Comparison of ENCODE assay signal across 19 cellular contexts in the genomic region with DNA sequence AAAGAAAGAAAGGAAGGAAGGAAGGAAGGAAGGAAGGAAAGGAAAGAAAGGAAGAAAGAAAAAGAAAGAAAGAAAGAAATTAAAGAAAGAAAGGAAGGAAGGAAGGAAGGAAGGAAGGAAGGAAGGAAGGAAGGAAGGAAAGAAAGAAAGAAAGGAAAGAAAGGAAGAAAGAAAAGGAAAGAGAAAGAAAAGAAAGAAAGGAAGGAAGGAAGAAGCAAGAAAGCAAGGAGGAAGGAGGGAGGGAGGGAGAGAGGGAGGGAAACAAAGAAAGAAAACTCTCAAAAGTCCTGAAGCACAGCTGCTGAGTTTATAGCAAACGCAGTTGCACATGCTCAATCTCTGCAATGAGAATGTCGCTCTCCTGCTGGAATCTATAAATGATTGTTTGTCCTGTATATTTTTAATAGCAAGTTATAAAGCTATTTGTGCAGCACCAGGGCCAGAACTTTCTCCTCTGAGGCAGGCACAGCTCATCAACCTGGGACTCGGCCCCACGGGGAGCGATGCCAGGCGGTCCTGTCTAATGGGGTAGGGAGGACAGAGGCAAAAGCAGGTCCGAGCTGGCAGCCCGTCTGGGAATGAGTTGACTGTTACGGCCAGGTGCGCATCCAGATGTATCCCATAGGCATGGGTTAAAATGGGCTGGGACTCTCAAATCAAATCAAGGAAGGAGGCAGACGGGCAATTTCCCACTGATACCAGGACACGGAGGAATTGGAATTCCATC.
DNase-seq lines count a peak whose midpoint lies in the region; ATAC-seq and TF ChIP-seq lines count a peak whose summit lies in the region.
"Had no signal": no experiment of that assay in that cellular context is flagged by ENCODE, and none has a peak within 500 bp of the region (broad histone marks: within the 10 kb centered on the region; RNA-seq: fewer than 3 reads in every experiment).

No MANE protein-coding gene starts in this region.

- H3K27me3 ChIP-seq in prostate gland (replicated peaks; ENCODE audit: insufficient read depth) (no peaks in the 10 kb centered on the region), HAP-1 (ENCODE audit: low read depth) (no peaks in the 10 kb centered on the region), MG63 (0 out of 2 replicates have a peak, but pooled peaks cover 4% of the 10 kb centered on the region)
- H3K27me3 ChIP-seq: hepatocyte, left lung, upper lobe of left lung had no signal

- no peak overlapping the region for H3K4me3 Mint-ChIP-seq in activated CD4-positive, alpha-beta memory T cell treated with anti-CD3 and anti-CD28 coated beads for 36 hours
- H3K4me3 Mint-ChIP-seq in activated CD4-positive, alpha-beta memory T cell treated with anti-CD3 and anti-CD28 coated beads, Interleukin-2, amount 10 ng/mL, durations not matched to agents 7 days and 5 days, result no peak overlapping the region
- peak overlapping the region in 1 of 4 donors; percentile 50 for H3K4me3 Mint-ChIP-seq in IgD-negative memory B cell
- H3K4me3 Mint-ChIP-seq: activated naive CD4-positive, alpha-beta T cell treated with anti-CD3 and anti-CD28 coated beads for 36 hours; effector memory CD8-positive, alpha-beta T cell had no signal

- H3K27ac Mint-ChIP-seq in activated CD4-positive, alpha-beta memory T cell treated with anti-CD3 and anti-CD28 coated beads for 36 hours, result peak overlapping the region; percentile 86
- no peak overlapping the region for H3K27ac Mint-ChIP-seq in activated CD4-positive, alpha-beta memory T cell treated with anti-CD3 and anti-CD28 coated beads, Interleukin-2, amount 10 ng/mL, durations not matched to agents 7 days and 5 days
- H3K27ac Mint-ChIP-seq in IgD-negative memory B cell, result peak overlapping the region in 2 of 3 donors; percentile 71 to 88
- H3K27ac Mint-ChIP-seq: naive B cell had no signal

- no peaks in the 10 kb centered on the region for H3K36me3 ChIP-seq in prostate gland
- H3K36me3 ChIP-seq in HAP-1 (replicated peaks), result no peaks in the 10 kb centered on the region
- no peaks in the 10 kb centered on the region for H3K36me3 ChIP-seq in MG63
- H3K36me3 ChIP-seq: left lung, upper lobe of left lung had no signal

- TF ChIP-seq POLR2A in prostate gland (IDR thresholded peaks at IDR 0.05), result no peak

- H3K27ac ChIP-seq in VCaP, result peak overlapping the region; percentile 23; the same call in 1 of the 2 replicates
- no peak overlapping the region for H3K27ac ChIP-seq in prostate gland
- H3K27ac ChIP-seq: hepatocyte, left lung, upper lobe of left lung had no signal

- H3K4me3 ChIP-seq in prostate gland (no peak overlapping the region), HAP-1 (no peak overlapping the region), MG63 (no peak overlapping the region)
- H3K4me3 ChIP-seq: hepatocyte, left lung, skin epidermis, upper lobe of left lung had no signal

- no peak for DNase-seq in activated CD4-positive, alpha-beta memory T cell treated with anti-CD3 and anti-CD28 coated beads for 36 hours
- DNase-seq in activated CD4-positive, alpha-beta memory T cell treated with anti-CD3 and anti-CD28 coated beads, Interleukin-2, amount 10 ng/mL, durations not matched to agents 7 days and 5 days, result no peak
- peak; percentile 35 for DNase-seq in prostate gland (ENCODE audit: low spot score)
- DNase-seq in HAP-1 (ENCODE audit: low spot score in 2 of 2), result no peak
- no peak for DNase-seq in MG63
- DNase-seq: DMS79 treated with DMSO at 0.1 percent for 48 hours; effector memory CD8-positive, alpha-beta T cell; foreskin melanocyte; naive B cell; NCI-H2107; NCI-H446 treated with DMSO at 0.1 percent for 48 hours had no signal

- intact Hi-C loops in activated CD4-positive, alpha-beta memory T cell treated with anti-CD3 and anti-CD28 coated beads for 36 hours (cut with micrococcal nuclease), result loop anchor here (10.0 kb wide), 1 partner anchor 115 kb away; the partner anchor contains the start of gene PFKP
- intact Hi-C loops in prostate gland (cut with DNase I), result no loop called here

- H3K4me1 ChIP-seq in prostate gland (replicated peaks) (no peaks in the 10 kb centered on the region), HAP-1 (no peaks in the 10 kb centered on the region)
- H3K4me1 ChIP-seq: left lung, upper lobe of left lung had no signal

- peaks cover 52% of the 10 kb centered on the region for H3K27me3 Mint-ChIP-seq in activated CD4-positive, alpha-beta memory T cell treated with anti-CD3 and anti-CD28 coated beads for 36 hours
- peaks cover 36% of the 10 kb centered on the region for H3K27me3 Mint-ChIP-seq in activated CD4-positive, alpha-beta memory T cell treated with anti-CD3 and anti-CD28 coated beads, Interleukin-2, amount 10 ng/mL, durations not matched to agents 7 days and 5 days
- peaks cover 35% of the 10 kb centered on the region for H3K27me3 Mint-ChIP-seq in IgD-negative memory B cell

- H3K9me3 ChIP-seq in prostate gland (no peaks in the 10 kb centered on the region), HAP-1 (no peaks in the 10 kb centered on the region), MG63 (no peaks in the 10 kb centered on the region)
- H3K9me3 ChIP-seq: left lung, upper lobe of left lung had no signal

- in situ Hi-C loops in HAP-1 (cut with MboI; ENCODE audit: low sequenced_read_pairs), result no loop called here

- no peaks in the 10 kb centered on the region for H3K36me3 Mint-ChIP-seq in activated CD4-positive, alpha-beta memory T cell treated with anti-CD3 and anti-CD28 coated beads for 36 hours
- no peaks in the 10 kb centered on the region for H3K36me3 Mint-ChIP-seq in activated CD4-positive, alpha-beta memory T cell treated with anti-CD3 and anti-CD28 coated beads, Interleukin-2, amount 10 ng/mL, durations not matched to agents 7 days and 5 days (ENCODE audit: low read depth)
- peaks cover 1% of the 10 kb centered on the region for H3K36me3 Mint-ChIP-seq in IgD-negative memory B cell
- H3K36me3 Mint-ChIP-seq: naive B cell had no signal

- H3K4me1 Mint-ChIP-seq in activated CD4-positive, alpha-beta memory T cell treated with anti-CD3 and anti-CD28 coated beads for 36 hours (ENCODE audit: low read depth), result peaks cover 47% of the 10 kb centered on the region
- H3K4me1 Mint-ChIP-seq in activated CD4-positive, alpha-beta memory T cell treated with anti-CD3 and anti-CD28 coated beads, Interleukin-2, amount 10 ng/mL, durations not matched to agents 7 days and 5 days, result peaks cover 39% of the 10 kb centered on the region
- peaks cover 0 to 12% (median 7%) of the 10 kb centered on the region in 3 donors for H3K4me1 Mint-ChIP-seq in IgD-negative memory B cell
- H3K4me1 Mint-ChIP-seq: naive B cell had no signal

- CTCF ChIA-PET in activated CD4-positive, alpha-beta memory T cell treated with anti-CD3 and anti-CD28 coated beads for 36 hours (lab: Charles Lee), result no interaction called here
- CTCF ChIA-PET in activated CD4-positive, alpha-beta memory T cell treated with anti-CD3 and anti-CD28 coated beads, Interleukin-2, amount 10 ng/mL, durations not matched to agents 7 days and 5 days (lab: Charles Lee), result no interaction called here

- WGBS in prostate gland, result 48% methylated on average over 12 of the region's 12 CpGs

- no peak for ATAC-seq in HG03520 (IDR thresholded peaks at IDR 0.05; ENCODE audit: unreplicated experiment)
- ATAC-seq: effector memory CD8-positive, alpha-beta T cell; left lung had no signal

- peaks cover 4% of the 10 kb centered on the region for H3K9me3 Mint-ChIP-seq in activated CD4-positive, alpha-beta memory T cell treated with anti-CD3 and anti-CD28 coated beads for 36 hours
- no peaks in the 10 kb centered on the region for H3K9me3 Mint-ChIP-seq in activated CD4-positive, alpha-beta memory T cell treated with anti-CD3 and anti-CD28 coated beads, Interleukin-2, amount 10 ng/mL, durations not matched to agents 7 days and 5 days
- peaks cover 0 to 2% (median 0%) of the 10 kb centered on the region in 3 donors for H3K9me3 Mint-ChIP-seq in IgD-negative memory B cell
- H3K9me3 Mint-ChIP-seq: effector memory CD8-positive, alpha-beta T cell had no signal

- POLR2A ChIA-PET in activated CD4-positive, alpha-beta memory T cell treated with anti-CD3 and anti-CD28 coated beads for 36 hours (lab: Charles Lee), result interaction anchor here (1.0 to 2.0 kb wide), 5 partner anchors 60 to 146 kb away, joined by 3 to 7 read pairs (median 5); no protein-coding TSS in a partner anchor
- POLR2A ChIA-PET in activated CD4-positive, alpha-beta memory T cell treated with anti-CD3 and anti-CD28 coated beads, Interleukin-2, amount 10 ng/mL, durations not matched to agents 7 days and 5 days (lab: Charles Lee), result no interaction called here

- TF ChIP-seq CTCF in VCaP (conservative IDR thresholded peaks at IDR 0.05), result no peak
- no peak for TF ChIP-seq CTCF in prostate gland (IDR thresholded peaks at IDR 0.05)
